ENCODE assay signal across 7 cellular contexts in the genomic region with DNA sequence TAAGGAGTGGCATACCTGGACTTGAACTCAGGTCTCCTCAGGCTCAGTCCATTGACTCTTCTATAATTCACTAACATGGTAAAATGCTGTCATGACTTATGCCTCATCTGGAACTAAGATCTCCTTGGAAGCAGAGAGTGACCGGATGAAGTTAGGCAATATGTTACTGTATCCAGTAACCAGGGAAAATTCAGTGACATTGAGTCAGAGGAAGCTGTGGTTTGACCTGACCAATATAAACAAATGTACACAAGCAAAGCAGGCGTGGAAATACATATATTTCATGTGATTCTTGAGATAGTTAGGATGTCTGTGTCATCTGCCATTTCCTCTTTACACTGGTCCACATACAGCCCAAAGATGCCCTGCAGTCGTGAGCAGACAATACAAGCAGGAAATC. TPM values are rescaled to one million over a fixed set of nuclear protein-coding genes. Genes with fewer than 3 reads are reported as not detected.
DNase-seq lines count a peak whose midpoint lies in the region; ATAC-seq and TF ChIP-seq lines count a peak whose summit lies in the region.

No MANE protein-coding gene starts in this region.

- DNase-seq in HPDE6-E6E7 (ENCODE audit: extremely low spot score) (peak; percentile 76), T-helper 17 cell (no peak), glomerular visceral epithelial cell (ENCODE audit: extremely low spot score) (peak; percentile 91), thyroid gland (no peak)
- DNase-seq in activated naive CD8-positive, alpha-beta T cell treated with anti-CD3 and anti-CD28 coated beads, Interleukin-2, amount 50 U/mL, for 24 hours = no peak

- no peak overlapping the region for H3K27ac Mint-ChIP-seq in T-helper 17 cell
- no peak overlapping the region for H3K27ac Mint-ChIP-seq in activated naive CD8-positive, alpha-beta T cell treated with anti-CD3 and anti-CD28 coated beads, Interleukin-2, amount 50 U/mL, for 24 hours

- no peaks in the 10 kb centered on the region for H3K9me3 ChIP-seq in T-helper 17 cell (ENCODE audit: control insufficient read depth, low read length, poor library complexity, severe bottlenecking)
- H3K9me3 ChIP-seq in thyroid gland = no peaks in the 10 kb centered on the region

- intact Hi-C loops in thyroid gland (cut with DNase I) = no loop called here

- TF ChIP-seq CTCF in thyroid gland (IDR thresholded peaks at IDR 0.05) = no peak

- TF ChIP-seq POLR2A in thyroid gland (IDR thresholded peaks at IDR 0.05) = no peak

- H3K4me3 Mint-ChIP-seq in T-helper 17 cell = no peak overlapping the region
- H3K4me3 Mint-ChIP-seq in activated naive CD8-positive, alpha-beta T cell treated with anti-CD3 and anti-CD28 coated beads, Interleukin-2, amount 50 U/mL, for 24 hours = no peak overlapping the region

- H3K4me3 ChIP-seq in thyroid gland (replicated peaks in 1 of 3) = no peak overlapping the region

- H3K36me3 Mint-ChIP-seq in T-helper 17 cell (ENCODE audit: low read depth) = no peaks in the 10 kb centered on the region
- H3K36me3 Mint-ChIP-seq in activated naive CD8-positive, alpha-beta T cell treated with anti-CD3 and anti-CD28 coated beads, Interleukin-2, amount 50 U/mL, for 24 hours (ENCODE audit: low read depth) = no peaks in the 10 kb centered on the region

- no peaks in the 10 kb centered on the region for H3K4me1 Mint-ChIP-seq in T-helper 17 cell
- H3K4me1 Mint-ChIP-seq in activated naive CD8-positive, alpha-beta T cell treated with anti-CD3 and anti-CD28 coated beads, Interleukin-2, amount 50 U/mL, for 24 hours = no peaks in the 10 kb centered on the region

- ATAC-seq in T-helper 17 cell (peak; percentile 35), GM21423 (IDR thresholded peaks at IDR 0.05; ENCODE audit: unreplicated experiment) (no peak), GM21390 (IDR thresholded peaks at IDR 0.05; ENCODE audit: unreplicated experiment) (no peak)
- no peak for ATAC-seq in activated naive CD8-positive, alpha-beta T cell treated with anti-CD3 and anti-CD28 coated beads, Interleukin-2, amount 50 U/mL, for 24 hours

- H3K27me3 ChIP-seq in thyroid gland = no peaks in the 10 kb centered on the region

- WGBS in thyroid gland, 2 donors = 78 to 82% methylated on average over 3 of the region's 3 CpGs

- H3K9me3 Mint-ChIP-seq in activated naive CD8-positive, alpha-beta T cell treated with anti-CD3 and anti-CD28 coated beads, Interleukin-2, amount 50 U/mL, for 24 hours = no peaks in the 10 kb centered on the region

- peak overlapping the region in 2 of 3 donors; percentile 10 to 31 for H3K27ac ChIP-seq in thyroid gland

- peaks cover 47% of the 10 kb centered on the region for H3K27me3 Mint-ChIP-seq in T-helper 17 cell
- peaks cover 8% of the 10 kb centered on the region for H3K27me3 Mint-ChIP-seq in activated naive CD8-positive, alpha-beta T cell treated with anti-CD3 and anti-CD28 coated beads, Interleukin-2, amount 50 U/mL, for 24 hours

- peaks cover 0 to 4% of the 10 kb centered on the region in 2 donors for H3K4me1 ChIP-seq in thyroid gland

- no peaks in the 10 kb centered on the region for H3K36me3 ChIP-seq in thyroid gland

RNA-seq across cellular contexts. Expression of a gene that starts 30.3 kb away (rescaled TPM):
- total RNA-seq in T-helper 17 cell = under 1 TPM in 1 of 2 donors, not detected in 1; 0.07 TPM
- 10 to 100 TPM; 18.7 to 25.6 (median 22.4) TPM for total RNA-seq in thyroid gland

Comparison
In these comparisons a context has a peak if more than half of its experiments do, and no peak if none do; other contexts are left out.
1. DNase-seq: peak in HPDE6-E6E7 (single experiment) and glomerular visceral epithelial cell (single experiment); none in T-helper 17 cell (0 of 3), thyroid gland (0 of 2) and activated naive CD8-positive, alpha-beta T cell treated with anti-CD3 and anti-CD28 coated beads, Interleukin-2, amount 50 U/mL, for 24 hours (single experiment).
2. RNA of a gene that starts 30.3 kb away (total RNA-seq): 18.7 to 25.6 TPM in thyroid gland; 0.07 TPM in T-helper 17 cell; every median in the first group is over 10 times any median in the second.